In genomic region chr20:10467985-10468845, GRCh38 we compare ENCODE assay signal across 14 cellular contexts. TPM values are rescaled to one million over a fixed set of nuclear protein-coding genes. Genes with fewer than 3 reads are reported as not detected.
DNase-seq lines count a peak whose midpoint lies in the region; ATAC-seq and TF ChIP-seq lines count a peak whose summit lies in the region.
"Had no signal": no experiment of that assay in that cellular context is flagged by ENCODE, and none has a peak within 500 bp of the region (broad histone marks: within the 10 kb centered on the region; RNA-seq: fewer than 3 reads in every experiment).

No MANE protein-coding gene starts in this region.

- H3K4me2 ChIP-seq in KMS-11 (peak overlapping the region; percentile 17; the same call in 1 of the 2 replicates), neural progenitor cell (peak overlapping the region; percentile 71)

- H3F3A ChIP-seq in neural progenitor cell (ENCODE audit: low read depth), result peaks cover 76% of the 10 kb centered on the region

- H3K36me3 ChIP-seq in KMS-11 (ENCODE audit: insufficient read depth) (no peaks in the 10 kb centered on the region), ectodermal cell (ENCODE audit: control insufficient read depth, insufficient read depth, low read length) (no peaks in the 10 kb centered on the region), neural progenitor cell (no peaks in the 10 kb centered on the region)
- H3K36me3 ChIP-seq: gastrocnemius medialis had no signal

- no peak overlapping the region for H3K27ac ChIP-seq in KMS-11
- peak overlapping the region; percentile 57 for H3K27ac ChIP-seq in ectodermal cell (ENCODE audit: insufficient read depth, low read depth, low read length, poor library complexity, severe bottlenecking)
- peak overlapping the region; percentile 100 for H3K27ac ChIP-seq in neural progenitor cell
- H3K27ac ChIP-seq: dorsolateral prefrontal cortex had no signal

- H3K27ac Mint-ChIP-seq in neural progenitor cell, result peak overlapping the region; percentile 95
- H3K27ac Mint-ChIP-seq: activated CD8-positive, alpha-beta memory T cell treated with anti-CD3 and anti-CD28 coated beads, Interleukin-2, amount 10 ng/mL, durations not matched to agents 7 days and 5 days; natural killer cell treated with Interleukin-12 subunit alpha and Interleukin-12 subunit beta and Interleukin-15 and Interleukin-18, amount 100 ng/mL, for 72 hours had no signal

- H3K27me3 Mint-ChIP-seq in neural progenitor cell (ENCODE audit: insufficient read depth, low read depth), result no peaks in the 10 kb centered on the region
- H3K27me3 Mint-ChIP-seq: activated CD8-positive, alpha-beta memory T cell treated with anti-CD3 and anti-CD28 coated beads, Interleukin-2, amount 10 ng/mL, durations not matched to agents 7 days and 5 days; activated naive CD8-positive, alpha-beta T cell; natural killer cell treated with Interleukin-12 subunit alpha and Interleukin-12 subunit beta and Interleukin-15 and Interleukin-18, amount 100 ng/mL, for 72 hours had no signal

- H3K4me3 ChIP-seq in AG10803 (ENCODE audit: low read length), result no peak overlapping the region
- H3K4me3 ChIP-seq in KMS-11 (IDR thresholded peaks at IDR 0.05; ENCODE audit: insufficient read depth, low read depth, low read length), result no peak overlapping the region
- H3K4me3 ChIP-seq in ectodermal cell (ENCODE audit: insufficient read depth, low read depth, low read length), result no peak overlapping the region
- no peak overlapping the region for H3K4me3 ChIP-seq in neural progenitor cell
- H3K4me3 ChIP-seq: dorsolateral prefrontal cortex, gastrocnemius medialis had no signal

- peaks cover 61% of the 10 kb centered on the region for H3K4me1 Mint-ChIP-seq in neural progenitor cell

- H3K9ac ChIP-seq in KMS-11, result no peak overlapping the region
- no peak overlapping the region for H3K9ac ChIP-seq in neural progenitor cell

- no peaks in the 10 kb centered on the region for H3K79me2 ChIP-seq in KMS-11 (ENCODE audit: insufficient read depth, low read depth)
- H3K79me2 ChIP-seq in neural progenitor cell (ENCODE audit: low read depth), result peaks cover 28% of the 10 kb centered on the region

- H4K20me1 ChIP-seq in KMS-11 (ENCODE audit: insufficient read depth), result no peaks in the 10 kb centered on the region
- no peaks in the 10 kb centered on the region for H4K20me1 ChIP-seq in neural progenitor cell (ENCODE audit: low read depth)

- no peak overlapping the region for H3K4me3 Mint-ChIP-seq in neural progenitor cell
- H3K4me3 Mint-ChIP-seq: activated CD8-positive, alpha-beta memory T cell treated with anti-CD3 and anti-CD28 coated beads, Interleukin-2, amount 10 ng/mL, durations not matched to agents 7 days and 5 days; activated naive CD8-positive, alpha-beta T cell; natural killer cell treated with Interleukin-12 subunit alpha and Interleukin-12 subunit beta and Interleukin-15 and Interleukin-18, amount 100 ng/mL, for 72 hours had no signal

- H3K27me3 ChIP-seq in KMS-11 (ENCODE audit: insufficient read depth, low read depth), result no peaks in the 10 kb centered on the region
- no peaks in the 10 kb centered on the region for H3K27me3 ChIP-seq in ectodermal cell (ENCODE audit: control insufficient read depth, insufficient read depth, low read length, poor library complexity, severe bottlenecking)
- H3K27me3 ChIP-seq in neural progenitor cell, result no peaks in the 10 kb centered on the region
- H3K27me3 ChIP-seq: dorsolateral prefrontal cortex, gastrocnemius medialis had no signal

- no peak for ATAC-seq in HG02885 (IDR thresholded peaks at IDR 0.05; ENCODE audit: poor library complexity, unreplicated experiment)
- ATAC-seq: activated CD8-positive, alpha-beta memory T cell treated with anti-CD3 and anti-CD28 coated beads, Interleukin-2, amount 10 ng/mL, durations not matched to agents 7 days and 5 days; gastrocnemius medialis; natural killer cell treated with Interleukin-12 subunit alpha and Interleukin-12 subunit beta and Interleukin-15 and Interleukin-18, amount 100 ng/mL, for 72 hours had no signal

- 28 to 36% methylated on average over 4 of the region's 4 CpGs for WGBS in ectodermal cell, 2 experiments

- peaks cover 7% of the 10 kb centered on the region for H3K36me3 Mint-ChIP-seq in neural progenitor cell
- H3K36me3 Mint-ChIP-seq: natural killer cell treated with Interleukin-12 subunit alpha and Interleukin-12 subunit beta and Interleukin-15 and Interleukin-18, amount 100 ng/mL, for 72 hours had no signal

- H3K9me3 ChIP-seq in ectodermal cell (ENCODE audit: control insufficient read depth, low read length) (peaks cover 2% of the 10 kb centered on the region), neural progenitor cell (ENCODE audit: low read depth) (no peaks in the 10 kb centered on the region)
- H3K9me3 ChIP-seq: gastrocnemius medialis had no signal

- H3K4me1 ChIP-seq in KMS-11 (ENCODE audit: low read depth, poor library complexity, severe bottlenecking) (peaks cover 13% of the 10 kb centered on the region), ectodermal cell (ENCODE audit: control insufficient read depth, insufficient read depth, low read length) (peaks cover 54% of the 10 kb centered on the region), neural progenitor cell (peaks cover 80% of the 10 kb centered on the region)

- H2AFZ ChIP-seq in KMS-11 (ENCODE audit: low read depth), result no peak overlapping the region
- no peak overlapping the region for H2AFZ ChIP-seq in neural progenitor cell (replicated peaks)

- TF ChIP-seq CTCF in AG10803 (conservative IDR thresholded peaks at IDR 0.05; ENCODE audit: low read length), result no peak
- no peak for TF ChIP-seq CTCF in KMS-11 (conservative IDR thresholded peaks at IDR 0.05; ENCODE audit: low read depth, low read length)
- TF ChIP-seq CTCF in neural progenitor cell (IDR thresholded peaks at IDR 0.05), result no peak

- peaks cover 8% of the 10 kb centered on the region for H3K9me3 Mint-ChIP-seq in neural progenitor cell

- DNase-seq in AG10803 (ENCODE audit: low read depth) (peak; percentile 41), neural progenitor cell (ENCODE audit: low spot score) (peak; percentile 29), DMS 273 (lab: John Stamatoyannopoulos, UW; ENCODE audit: unreplicated experiment) (no peak), kidney glomerular epithelial cell (lab: John Stamatoyannopoulos, UW) (no peak), globus pallidus (ENCODE audit: low spot score) (no peak)
- DNase-seq: activated CD8-positive, alpha-beta memory T cell treated with anti-CD3 and anti-CD28 coated beads, Interleukin-2, amount 10 ng/mL, durations not matched to agents 7 days and 5 days; dorsolateral prefrontal cortex; gastrocnemius medialis; KBM-7 had no signal

RNA-seq across cellular contexts. Expression of gene SLX4IP, which starts 33.1 kb away (rescaled TPM):
- polyA plus RNA-seq in ectodermal cell (2013, experiment 1 of 4), result 8.2 TPM
- 9.0 TPM for polyA plus RNA-seq in ectodermal cell (2013, experiment 2 of 4)
- polyA plus RNA-seq in ectodermal cell (2013, experiment 3 of 4), result 5.6 TPM
- polyA plus RNA-seq in ectodermal cell (2013, experiment 4 of 4), result 6.6 TPM
- 7.7 and 9.5 TPM in 2 replicates for total RNA-seq in neural progenitor cell (ENCODE audit: low replicate concordance)

RNA-seq across cellular contexts. Expression of gene MKKS, which starts 34.2 kb away (rescaled TPM):
- 30.9 TPM for polyA plus RNA-seq in ectodermal cell (2013, experiment 1 of 4)
- 27.1 TPM for polyA plus RNA-seq in ectodermal cell (2013, experiment 2 of 4)
- polyA plus RNA-seq in ectodermal cell (2013, experiment 3 of 4), result 24.7 TPM
- 30.0 TPM for polyA plus RNA-seq in ectodermal cell (2013, experiment 4 of 4)
- 23.9 and 36.3 TPM in 2 replicates for total RNA-seq in neural progenitor cell (ENCODE audit: low replicate concordance)

Comparison
In these comparisons a context has a peak if more than half of its experiments do, and no peak if none do; other contexts are left out.
1. DNase-seq: peak in AG10803 (single experiment) and neural progenitor cell (single experiment); none in DMS 273 (single experiment), kidney glomerular epithelial cell (single experiment) and globus pallidus (single experiment).